In genomic region chr7:5216931-5217330, GRCh38 we compare ENCODE assay signal across 1 cellular context.
TF ChIP-seq lines count a peak whose summit lies in the region.

No MANE protein-coding gene starts in this region.

TF ChIP-seq in GM12878, 131 proteins besides CTCF, POLR2A, EP300 and RAD21:
- TF ChIP-seq SREBF2 (IDR thresholded peaks at IDR 0.05; ENCODE audit: low read length) (no peak), PAX5 (IDR thresholded peaks at IDR 0.05; ENCODE audit: borderline replicate concordance, low read depth, low read length) (peak; percentile 70)
